1 cellular context compared by ENCODE assay signal in genomic region chr4:26263165-26263564, GRCh38.
TF ChIP-seq lines count a peak whose summit lies in the region.

No MANE protein-coding gene starts in this region.

TF ChIP-seq in GM23338, 12 proteins besides CTCF, POLR2A, EP300 and RAD21 (continued from another document):
- TF ChIP-seq REST (IDR thresholded peaks at IDR 0.05; ENCODE audit: unreplicated experiment) (no peak), EZH2 (IDR thresholded peaks at IDR 0.05; ENCODE audit: low read depth, unreplicated experiment) (no peak), STAT1 (IDR thresholded peaks at IDR 0.05; ENCODE audit: unreplicated experiment) (no peak), ZNF114 (CRISPR knock-in tag; IDR thresholded peaks at IDR 0.05) (no peak)
